In the genomic region with DNA sequence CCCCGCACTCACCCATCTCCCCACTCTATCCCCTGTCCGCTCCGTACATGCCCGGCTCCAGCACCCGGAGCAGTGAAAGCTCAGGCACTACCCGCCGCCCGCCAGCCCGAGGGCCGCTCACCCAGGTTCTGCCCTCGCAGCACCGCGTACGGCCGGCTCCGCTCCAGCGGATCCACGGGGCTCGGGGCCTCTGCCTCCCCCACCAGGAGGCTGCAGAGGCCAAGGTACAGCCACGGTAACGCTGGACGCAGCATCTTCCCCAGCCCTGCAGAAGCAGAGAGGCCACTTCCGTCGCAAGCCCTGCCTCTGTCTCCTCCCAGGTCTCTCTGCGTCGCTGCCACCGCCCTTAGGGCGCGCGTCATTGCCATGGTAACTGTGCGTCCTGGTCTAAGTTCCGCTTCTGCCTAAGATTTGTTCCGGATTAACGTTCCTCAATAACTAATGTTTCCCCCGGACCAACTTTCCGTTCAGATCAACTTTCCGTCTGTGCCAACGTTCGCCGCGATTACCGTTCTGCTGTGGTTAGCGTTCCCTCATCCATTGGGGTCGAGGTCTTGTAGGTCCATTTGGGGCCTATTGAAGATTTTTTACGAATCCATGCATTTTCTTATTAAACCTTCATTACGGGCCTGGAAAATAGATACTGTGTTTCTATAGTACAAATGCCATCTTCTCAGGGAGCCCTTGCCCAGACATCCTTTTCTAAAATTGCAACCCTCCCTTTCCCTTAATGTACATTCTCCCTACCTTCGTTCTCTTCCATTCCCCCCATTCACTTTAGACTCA, we compare ENCODE assay signal across 1 cellular context.
TF ChIP-seq lines count a peak whose summit lies in the region.

A gene with protein sequence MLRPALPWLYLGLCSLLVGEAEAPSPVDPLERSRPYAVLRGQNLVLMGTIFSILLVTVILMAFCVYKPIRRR (minus strand): TSS at position 281 of the 786 bp plus-strand sequence. CDS start 27 bp downstream, at position 254.

TF ChIP-seq in HEK293, 187 proteins besides CTCF, POLR2A, EP300 and RAD21 (continued from another document and continues in another):
- TF ChIP-seq, protein P1, sequence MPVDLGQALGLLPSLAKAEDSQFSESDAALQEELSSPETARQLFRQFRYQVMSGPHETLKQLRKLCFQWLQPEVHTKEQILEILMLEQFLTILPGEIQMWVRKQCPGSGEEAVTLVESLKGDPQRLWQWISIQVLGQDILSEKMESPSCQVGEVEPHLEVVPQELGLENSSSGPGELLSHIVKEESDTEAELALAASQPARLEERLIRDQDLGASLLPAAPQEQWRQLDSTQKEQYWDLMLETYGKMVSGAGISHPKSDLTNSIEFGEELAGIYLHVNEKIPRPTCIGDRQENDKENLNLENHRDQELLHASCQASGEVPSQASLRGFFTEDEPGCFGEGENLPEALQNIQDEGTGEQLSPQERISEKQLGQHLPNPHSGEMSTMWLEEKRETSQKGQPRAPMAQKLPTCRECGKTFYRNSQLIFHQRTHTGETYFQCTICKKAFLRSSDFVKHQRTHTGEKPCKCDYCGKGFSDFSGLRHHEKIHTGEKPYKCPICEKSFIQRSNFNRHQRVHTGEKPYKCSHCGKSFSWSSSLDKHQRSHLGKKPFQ (tag by site-specific recombination; IDR thresholded peaks at IDR 0.05): no peak
- TF ChIP-seq, protein P2, sequence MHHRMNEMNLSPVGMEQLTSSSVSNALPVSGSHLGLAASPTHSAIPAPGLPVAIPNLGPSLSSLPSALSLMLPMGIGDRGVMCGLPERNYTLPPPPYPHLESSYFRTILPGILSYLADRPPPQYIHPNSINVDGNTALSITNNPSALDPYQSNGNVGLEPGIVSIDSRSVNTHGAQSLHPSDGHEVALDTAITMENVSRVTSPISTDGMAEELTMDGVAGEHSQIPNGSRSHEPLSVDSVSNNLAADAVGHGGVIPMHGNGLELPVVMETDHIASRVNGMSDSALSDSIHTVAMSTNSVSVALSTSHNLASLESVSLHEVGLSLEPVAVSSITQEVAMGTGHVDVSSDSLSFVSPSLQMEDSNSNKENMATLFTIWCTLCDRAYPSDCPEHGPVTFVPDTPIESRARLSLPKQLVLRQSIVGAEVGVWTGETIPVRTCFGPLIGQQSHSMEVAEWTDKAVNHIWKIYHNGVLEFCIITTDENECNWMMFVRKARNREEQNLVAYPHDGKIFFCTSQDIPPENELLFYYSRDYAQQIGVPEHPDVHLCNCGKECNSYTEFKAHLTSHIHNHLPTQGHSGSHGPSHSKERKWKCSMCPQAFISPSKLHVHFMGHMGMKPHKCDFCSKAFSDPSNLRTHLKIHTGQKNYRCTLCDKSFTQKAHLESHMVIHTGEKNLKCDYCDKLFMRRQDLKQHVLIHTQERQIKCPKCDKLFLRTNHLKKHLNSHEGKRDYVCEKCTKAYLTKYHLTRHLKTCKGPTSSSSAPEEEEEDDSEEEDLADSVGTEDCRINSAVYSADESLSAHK (tag by site-specific recombination; IDR thresholded peaks at IDR 0.05): peak; percentile 59
- TF ChIP-seq SCRT2 (tag by site-specific recombination; IDR thresholded peaks at IDR 0.05) (no peak), YY1 (tag by site-specific recombination; IDR thresholded peaks at IDR 0.05) (peak; percentile 85; the same call in 1 of the 2 replicates), KLF16 (tag by site-specific recombination; IDR thresholded peaks at IDR 0.05) (peak; percentile 98), ZNF248 (tag by site-specific recombination; IDR thresholded peaks at IDR 0.05) (no peak), KLF10 (tag by site-specific recombination; IDR thresholded peaks at IDR 0.05) (no peak), ZNF529 (tag by site-specific recombination; IDR thresholded peaks at IDR 0.05; ENCODE audit: insufficient replicate concordance) (no peak), ZNF670 (tag by site-specific recombination; IDR thresholded peaks at IDR 0.05; ENCODE audit: low read depth) (no peak), ZNF830 (tag by site-specific recombination; IDR thresholded peaks at IDR 0.05; ENCODE audit: low read depth) (no peak), ZBTB7A (tag by site-specific recombination; IDR thresholded peaks at IDR 0.05; ENCODE audit: low read depth) (no peak), ZNF473 (tag by site-specific recombination; IDR thresholded peaks at IDR 0.05) (no peak), ZNF16 (tag by site-specific recombination; IDR thresholded peaks at IDR 0.05; ENCODE audit: low read depth) (no peak), ZNF596 (tag by site-specific recombination; IDR thresholded peaks at IDR 0.05) (no peak), ZNF184 (tag by site-specific recombination; IDR thresholded peaks at IDR 0.05) (no peak; the same call in 1 of the 2 replicates), ZNF610 (tag by site-specific recombination; IDR thresholded peaks at IDR 0.05; ENCODE audit: borderline replicate concordance) (peak; percentile 85), ZNF302 (tag by site-specific recombination; IDR thresholded peaks at IDR 0.05; ENCODE audit: low read depth) (no peak; the same call in 1 of the 2 replicates), GLIS2 (tag by site-specific recombination; IDR thresholded peaks at IDR 0.05) (peak; percentile 55; the same call in 1 of the 2 replicates), SETDB1 (IDR thresholded peaks at IDR 0.05; ENCODE audit: insufficient read length, low read length) (peak; percentile 22), ZNF366 (tag by site-specific recombination; conservative IDR thresholded peaks at IDR 0.05) (peak; percentile 51; the same call in 1 of the 2 replicates), ZNF211 (tag by site-specific recombination; IDR thresholded peaks at IDR 0.05; ENCODE audit: low read depth) (no peak), ZNF530 (tag by site-specific recombination; IDR thresholded peaks at IDR 0.05; ENCODE audit: low read depth) (no peak), ZNF391 (tag by site-specific recombination; IDR thresholded peaks at IDR 0.05; ENCODE audit: borderline replicate concordance, low read depth) (0 out of 2 replicates have a peak, but pooled peaks have one; percentile 41), WT1 (tag by site-specific recombination; IDR thresholded peaks at IDR 0.05) (peak; percentile 56; the same call in 1 of the 2 replicates), ZNF37A (tag by site-specific recombination; IDR thresholded peaks at IDR 0.05) (no peak; the same call in 1 of the 2 replicates), ZNF140 (tag by site-specific recombination; IDR thresholded peaks at IDR 0.05) (no peak; the same call in 1 of the 2 replicates), ZNF707 (tag by site-specific recombination; IDR thresholded peaks at IDR 0.05) (no peak), REPIN1 (tag by site-specific recombination; IDR thresholded peaks at IDR 0.05; ENCODE audit: low read depth) (peak; percentile 96), ZNF239 (tag by site-specific recombination; IDR thresholded peaks at IDR 0.05) (peak; percentile 68; the same call in 1 of the 2 replicates), ZFP37 (tag by site-specific recombination; IDR thresholded peaks at IDR 0.05) (peak; percentile 92)
- TF ChIP-seq, protein P3, sequence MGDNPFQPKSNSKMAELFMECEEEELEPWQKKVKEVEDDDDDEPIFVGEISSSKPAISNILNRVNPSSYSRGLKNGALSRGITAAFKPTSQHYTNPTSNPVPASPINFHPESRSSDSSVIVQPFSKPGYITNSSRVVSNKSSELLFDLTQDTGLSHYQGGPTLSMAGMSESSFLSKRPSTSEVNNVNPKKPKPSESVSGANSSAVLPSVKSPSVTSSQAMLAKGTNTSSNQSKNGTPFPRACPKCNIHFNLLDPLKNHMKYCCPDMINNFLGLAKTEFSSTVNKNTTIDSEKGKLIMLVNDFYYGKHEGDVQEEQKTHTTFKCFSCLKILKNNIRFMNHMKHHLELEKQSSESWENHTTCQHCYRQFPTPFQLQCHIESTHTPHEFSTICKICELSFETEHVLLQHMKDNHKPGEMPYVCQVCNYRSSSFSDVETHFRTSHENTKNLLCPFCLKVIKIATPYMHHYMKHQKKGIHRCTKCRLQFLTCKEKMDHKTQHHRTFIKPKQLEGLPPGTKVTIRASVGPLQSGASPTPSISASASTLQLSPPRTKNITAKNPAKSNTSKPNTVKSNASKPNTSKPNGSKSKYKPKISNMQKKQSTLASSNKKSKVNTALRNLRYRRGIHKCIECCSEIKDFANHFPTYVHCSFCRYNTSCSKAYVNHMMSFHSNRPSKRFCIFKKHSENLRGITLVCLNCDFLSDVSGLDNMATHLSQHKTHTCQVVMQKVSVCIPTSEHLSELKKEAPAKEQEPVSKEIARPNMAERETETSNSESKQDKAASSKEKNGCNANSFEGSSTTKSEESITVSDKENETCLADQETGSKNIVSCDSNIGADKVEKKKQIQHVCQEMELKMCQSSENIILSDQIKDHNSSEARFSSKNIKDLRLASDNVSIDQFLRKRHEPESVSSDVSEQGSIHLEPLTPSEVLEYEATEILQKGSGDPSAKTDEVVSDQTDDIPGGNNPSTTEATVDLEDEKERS (tag by site-specific recombination; IDR thresholded peaks at IDR 0.05): no peak
- TF ChIP-seq, protein P4, sequence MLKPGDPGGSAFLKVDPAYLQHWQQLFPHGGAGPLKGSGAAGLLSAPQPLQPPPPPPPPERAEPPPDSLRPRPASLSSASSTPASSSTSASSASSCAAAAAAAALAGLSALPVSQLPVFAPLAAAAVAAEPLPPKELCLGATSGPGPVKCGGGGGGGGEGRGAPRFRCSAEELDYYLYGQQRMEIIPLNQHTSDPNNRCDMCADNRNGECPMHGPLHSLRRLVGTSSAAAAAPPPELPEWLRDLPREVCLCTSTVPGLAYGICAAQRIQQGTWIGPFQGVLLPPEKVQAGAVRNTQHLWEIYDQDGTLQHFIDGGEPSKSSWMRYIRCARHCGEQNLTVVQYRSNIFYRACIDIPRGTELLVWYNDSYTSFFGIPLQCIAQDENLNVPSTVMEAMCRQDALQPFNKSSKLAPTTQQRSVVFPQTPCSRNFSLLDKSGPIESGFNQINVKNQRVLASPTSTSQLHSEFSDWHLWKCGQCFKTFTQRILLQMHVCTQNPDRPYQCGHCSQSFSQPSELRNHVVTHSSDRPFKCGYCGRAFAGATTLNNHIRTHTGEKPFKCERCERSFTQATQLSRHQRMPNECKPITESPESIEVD (tag by site-specific recombination; IDR thresholded peaks at IDR 0.05): no peak
- TF ChIP-seq, protein P5, sequence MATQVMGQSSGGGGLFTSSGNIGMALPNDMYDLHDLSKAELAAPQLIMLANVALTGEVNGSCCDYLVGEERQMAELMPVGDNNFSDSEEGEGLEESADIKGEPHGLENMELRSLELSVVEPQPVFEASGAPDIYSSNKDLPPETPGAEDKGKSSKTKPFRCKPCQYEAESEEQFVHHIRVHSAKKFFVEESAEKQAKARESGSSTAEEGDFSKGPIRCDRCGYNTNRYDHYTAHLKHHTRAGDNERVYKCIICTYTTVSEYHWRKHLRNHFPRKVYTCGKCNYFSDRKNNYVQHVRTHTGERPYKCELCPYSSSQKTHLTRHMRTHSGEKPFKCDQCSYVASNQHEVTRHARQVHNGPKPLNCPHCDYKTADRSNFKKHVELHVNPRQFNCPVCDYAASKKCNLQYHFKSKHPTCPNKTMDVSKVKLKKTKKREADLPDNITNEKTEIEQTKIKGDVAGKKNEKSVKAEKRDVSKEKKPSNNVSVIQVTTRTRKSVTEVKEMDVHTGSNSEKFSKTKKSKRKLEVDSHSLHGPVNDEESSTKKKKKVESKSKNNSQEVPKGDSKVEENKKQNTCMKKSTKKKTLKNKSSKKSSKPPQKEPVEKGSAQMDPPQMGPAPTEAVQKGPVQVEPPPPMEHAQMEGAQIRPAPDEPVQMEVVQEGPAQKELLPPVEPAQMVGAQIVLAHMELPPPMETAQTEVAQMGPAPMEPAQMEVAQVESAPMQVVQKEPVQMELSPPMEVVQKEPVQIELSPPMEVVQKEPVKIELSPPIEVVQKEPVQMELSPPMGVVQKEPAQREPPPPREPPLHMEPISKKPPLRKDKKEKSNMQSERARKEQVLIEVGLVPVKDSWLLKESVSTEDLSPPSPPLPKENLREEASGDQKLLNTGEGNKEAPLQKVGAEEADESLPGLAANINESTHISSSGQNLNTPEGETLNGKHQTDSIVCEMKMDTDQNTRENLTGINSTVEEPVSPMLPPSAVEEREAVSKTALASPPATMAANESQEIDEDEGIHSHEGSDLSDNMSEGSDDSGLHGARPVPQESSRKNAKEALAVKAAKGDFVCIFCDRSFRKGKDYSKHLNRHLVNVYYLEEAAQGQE (tag by site-specific recombination; IDR thresholded peaks at IDR 0.05): peak; percentile 59
- TF ChIP-seq, protein P6, sequence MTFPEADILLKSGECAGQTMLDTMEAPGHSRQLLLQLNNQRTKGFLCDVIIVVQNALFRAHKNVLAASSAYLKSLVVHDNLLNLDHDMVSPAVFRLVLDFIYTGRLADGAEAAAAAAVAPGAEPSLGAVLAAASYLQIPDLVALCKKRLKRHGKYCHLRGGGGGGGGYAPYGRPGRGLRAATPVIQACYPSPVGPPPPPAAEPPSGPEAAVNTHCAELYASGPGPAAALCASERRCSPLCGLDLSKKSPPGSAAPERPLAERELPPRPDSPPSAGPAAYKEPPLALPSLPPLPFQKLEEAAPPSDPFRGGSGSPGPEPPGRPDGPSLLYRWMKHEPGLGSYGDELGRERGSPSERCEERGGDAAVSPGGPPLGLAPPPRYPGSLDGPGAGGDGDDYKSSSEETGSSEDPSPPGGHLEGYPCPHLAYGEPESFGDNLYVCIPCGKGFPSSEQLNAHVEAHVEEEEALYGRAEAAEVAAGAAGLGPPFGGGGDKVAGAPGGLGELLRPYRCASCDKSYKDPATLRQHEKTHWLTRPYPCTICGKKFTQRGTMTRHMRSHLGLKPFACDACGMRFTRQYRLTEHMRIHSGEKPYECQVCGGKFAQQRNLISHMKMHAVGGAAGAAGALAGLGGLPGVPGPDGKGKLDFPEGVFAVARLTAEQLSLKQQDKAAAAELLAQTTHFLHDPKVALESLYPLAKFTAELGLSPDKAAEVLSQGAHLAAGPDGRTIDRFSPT (tag by site-specific recombination; IDR thresholded peaks at IDR 0.05): peak; percentile 91
- TF ChIP-seq, protein P7, sequence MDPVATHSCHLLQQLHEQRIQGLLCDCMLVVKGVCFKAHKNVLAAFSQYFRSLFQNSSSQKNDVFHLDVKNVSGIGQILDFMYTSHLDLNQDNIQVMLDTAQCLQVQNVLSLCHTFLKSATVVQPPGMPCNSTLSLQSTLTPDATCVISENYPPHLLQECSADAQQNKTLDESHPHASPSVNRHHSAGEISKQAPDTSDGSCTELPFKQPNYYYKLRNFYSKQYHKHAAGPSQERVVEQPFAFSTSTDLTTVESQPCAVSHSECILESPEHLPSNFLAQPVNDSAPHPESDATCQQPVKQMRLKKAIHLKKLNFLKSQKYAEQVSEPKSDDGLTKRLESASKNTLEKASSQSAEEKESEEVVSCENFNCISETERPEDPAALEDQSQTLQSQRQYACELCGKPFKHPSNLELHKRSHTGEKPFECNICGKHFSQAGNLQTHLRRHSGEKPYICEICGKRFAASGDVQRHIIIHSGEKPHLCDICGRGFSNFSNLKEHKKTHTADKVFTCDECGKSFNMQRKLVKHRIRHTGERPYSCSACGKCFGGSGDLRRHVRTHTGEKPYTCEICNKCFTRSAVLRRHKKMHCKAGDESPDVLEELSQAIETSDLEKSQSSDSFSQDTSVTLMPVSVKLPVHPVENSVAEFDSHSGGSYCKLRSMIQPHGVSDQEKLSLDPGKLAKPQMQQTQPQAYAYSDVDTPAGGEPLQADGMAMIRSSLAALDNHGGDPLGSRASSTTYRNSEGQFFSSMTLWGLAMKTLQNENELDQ (tag by site-specific recombination; IDR thresholded peaks at IDR 0.05; ENCODE audit: low read depth): no peak
- TF ChIP-seq, protein P8, sequence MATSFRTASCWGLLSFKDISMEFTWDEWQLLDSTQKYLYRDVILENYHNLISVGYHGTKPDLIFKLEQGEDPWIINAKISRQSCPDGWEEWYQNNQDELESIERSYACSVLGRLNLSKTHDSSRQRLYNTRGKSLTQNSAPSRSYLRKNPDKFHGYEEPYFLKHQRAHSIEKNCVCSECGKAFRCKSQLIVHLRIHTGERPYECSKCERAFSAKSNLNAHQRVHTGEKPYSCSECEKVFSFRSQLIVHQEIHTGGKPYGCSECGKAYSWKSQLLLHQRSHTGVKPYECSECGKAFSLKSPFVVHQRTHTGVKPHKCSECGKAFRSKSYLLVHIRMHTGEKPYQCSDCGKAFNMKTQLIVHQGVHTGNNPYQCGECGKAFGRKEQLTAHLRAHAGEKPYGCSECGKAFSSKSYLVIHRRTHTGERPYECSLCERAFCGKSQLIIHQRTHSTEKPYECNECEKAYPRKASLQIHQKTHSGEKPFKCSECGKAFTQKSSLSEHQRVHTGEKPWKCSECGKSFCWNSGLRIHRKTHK (tag by site-specific recombination; IDR thresholded peaks at IDR 0.05): no peak
